In the genomic region with DNA sequence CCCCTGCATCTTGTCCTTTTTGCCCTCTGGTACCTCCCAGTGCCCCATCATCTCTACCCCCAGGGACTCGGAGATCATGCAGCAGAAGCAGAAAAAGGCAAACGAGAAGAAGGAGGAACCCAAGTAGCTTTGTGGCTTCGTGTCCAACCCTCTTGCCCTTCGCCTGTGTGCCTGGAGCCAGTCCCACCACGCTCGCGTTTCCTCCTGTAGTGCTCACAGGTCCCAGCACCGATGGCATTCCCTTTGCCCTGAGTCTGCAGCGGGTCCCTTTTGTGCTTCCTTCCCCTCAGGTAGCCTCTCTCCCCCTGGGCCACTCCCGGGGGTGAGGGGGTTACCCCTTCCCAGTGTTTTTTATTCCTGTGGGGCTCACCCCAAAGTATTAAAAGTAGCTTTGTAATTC, we compare ENCODE assay signal across 1 cellular context.
TF ChIP-seq lines count a peak whose summit lies in the region.

No MANE protein-coding gene starts in this region.

TF ChIP-seq in GM12878, 131 proteins besides CTCF, POLR2A, EP300 and RAD21:
- TF ChIP-seq ZBED1 (IDR thresholded peaks at IDR 0.05; ENCODE audit: borderline replicate concordance) (no peak), IKZF2 (IDR thresholded peaks at IDR 0.05) (no peak), ZNF622 (IDR thresholded peaks at IDR 0.05) (no peak), DPF2 (IDR thresholded peaks at IDR 0.05) (no peak), ETV6 (conservative IDR thresholded peaks at IDR 0.05 in 1 of 2, IDR thresholded peaks at IDR 0.05 in 1 of 2; ENCODE audit: borderline replicate concordance in 1 of 2, low read depth in 1 of 2) (no peak), NFYA (IDR thresholded peaks at IDR 0.05; ENCODE audit: borderline replicate concordance, low read depth, low read length) (no peak), ZSCAN29 (IDR thresholded peaks at IDR 0.05) (no peak), ZBTB4 (CRISPR knock-in tag; IDR thresholded peaks at IDR 0.05) (no peak), CREB1 (IDR thresholded peaks at IDR 0.05; ENCODE audit: low read depth) (no peak), ZNF207 (IDR thresholded peaks at IDR 0.05; ENCODE audit: borderline replicate concordance) (no peak), CBFB (IDR thresholded peaks at IDR 0.05; ENCODE audit: low read depth) (no peak)
- TF ChIP-seq, protein P1, sequence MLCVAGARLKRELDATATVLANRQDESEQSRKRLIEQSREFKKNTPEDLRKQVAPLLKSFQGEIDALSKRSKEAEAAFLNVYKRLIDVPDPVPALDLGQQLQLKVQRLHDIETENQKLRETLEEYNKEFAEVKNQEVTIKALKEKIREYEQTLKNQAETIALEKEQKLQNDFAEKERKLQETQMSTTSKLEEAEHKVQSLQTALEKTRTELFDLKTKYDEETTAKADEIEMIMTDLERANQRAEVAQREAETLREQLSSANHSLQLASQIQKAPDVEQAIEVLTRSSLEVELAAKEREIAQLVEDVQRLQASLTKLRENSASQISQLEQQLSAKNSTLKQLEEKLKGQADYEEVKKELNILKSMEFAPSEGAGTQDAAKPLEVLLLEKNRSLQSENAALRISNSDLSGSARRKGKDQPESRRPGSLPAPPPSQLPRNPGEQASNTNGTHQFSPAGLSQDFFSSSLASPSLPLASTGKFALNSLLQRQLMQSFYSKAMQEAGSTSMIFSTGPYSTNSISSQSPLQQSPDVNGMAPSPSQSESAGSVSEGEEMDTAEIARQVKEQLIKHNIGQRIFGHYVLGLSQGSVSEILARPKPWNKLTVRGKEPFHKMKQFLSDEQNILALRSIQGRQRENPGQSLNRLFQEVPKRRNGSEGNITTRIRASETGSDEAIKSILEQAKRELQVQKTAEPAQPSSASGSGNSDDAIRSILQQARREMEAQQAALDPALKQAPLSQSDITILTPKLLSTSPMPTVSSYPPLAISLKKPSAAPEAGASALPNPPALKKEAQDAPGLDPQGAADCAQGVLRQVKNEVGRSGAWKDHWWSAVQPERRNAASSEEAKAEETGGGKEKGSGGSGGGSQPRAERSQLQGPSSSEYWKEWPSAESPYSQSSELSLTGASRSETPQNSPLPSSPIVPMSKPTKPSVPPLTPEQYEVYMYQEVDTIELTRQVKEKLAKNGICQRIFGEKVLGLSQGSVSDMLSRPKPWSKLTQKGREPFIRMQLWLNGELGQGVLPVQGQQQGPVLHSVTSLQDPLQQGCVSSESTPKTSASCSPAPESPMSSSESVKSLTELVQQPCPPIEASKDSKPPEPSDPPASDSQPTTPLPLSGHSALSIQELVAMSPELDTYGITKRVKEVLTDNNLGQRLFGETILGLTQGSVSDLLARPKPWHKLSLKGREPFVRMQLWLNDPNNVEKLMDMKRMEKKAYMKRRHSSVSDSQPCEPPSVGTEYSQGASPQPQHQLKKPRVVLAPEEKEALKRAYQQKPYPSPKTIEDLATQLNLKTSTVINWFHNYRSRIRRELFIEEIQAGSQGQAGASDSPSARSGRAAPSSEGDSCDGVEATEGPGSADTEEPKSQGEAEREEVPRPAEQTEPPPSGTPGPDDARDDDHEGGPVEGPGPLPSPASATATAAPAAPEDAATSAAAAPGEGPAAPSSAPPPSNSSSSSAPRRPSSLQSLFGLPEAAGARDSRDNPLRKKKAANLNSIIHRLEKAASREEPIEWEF (IDR thresholded peaks at IDR 0.05; ENCODE audit: insufficient replicate concordance, low read depth, low read length), result no peak
